In the genomic region with DNA sequence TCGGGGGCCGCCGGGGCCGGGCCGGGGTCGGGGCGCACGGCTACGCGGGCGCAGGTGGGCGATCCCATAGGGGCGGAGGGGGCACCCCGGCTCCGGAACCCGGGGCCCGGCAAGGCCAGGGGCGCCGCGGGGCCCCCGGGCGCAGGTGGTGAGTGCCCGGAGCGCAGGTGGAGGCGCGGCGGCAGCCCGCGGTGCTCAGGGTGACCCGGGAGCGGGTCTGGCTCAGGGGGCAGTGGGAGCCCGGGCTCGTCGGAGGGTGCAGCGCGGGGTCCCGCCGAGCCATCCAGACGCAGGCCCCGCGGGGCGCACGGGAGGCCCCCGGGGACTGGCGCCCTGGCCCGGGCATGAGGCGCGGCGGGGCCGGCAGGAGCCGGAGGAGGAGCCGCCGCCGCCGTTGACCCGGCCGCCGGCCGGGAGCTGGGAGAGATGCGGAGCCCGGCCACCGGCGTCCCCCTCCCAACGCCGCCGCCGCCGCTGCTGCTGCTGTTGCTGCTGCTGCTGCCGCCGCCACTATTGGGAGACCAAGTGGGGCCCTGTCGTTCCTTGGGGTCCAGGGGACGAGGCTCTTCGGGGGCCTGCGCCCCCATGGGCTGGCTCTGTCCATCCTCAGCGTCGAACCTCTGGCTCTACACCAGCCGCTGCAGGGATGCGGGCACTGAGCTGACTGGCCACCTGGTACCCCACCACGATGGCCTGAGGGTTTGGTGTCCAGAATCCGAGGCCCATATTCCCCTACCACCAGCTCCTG, we compare ENCODE assay signal across 7 cellular contexts. TPM values are rescaled to one million over a fixed set of nuclear protein-coding genes. Genes with fewer than 3 reads are reported as not detected.
DNase-seq lines count a peak whose midpoint lies in the region; ATAC-seq and TF ChIP-seq lines count a peak whose summit lies in the region.
"Had no signal": no experiment of that assay in that cellular context is flagged by ENCODE, and none has a peak within 500 bp of the region (broad histone marks: within the 10 kb centered on the region; RNA-seq: fewer than 3 reads in every experiment).

No MANE protein-coding gene starts in this region.

- CTCF ChIA-PET in CD4-positive, alpha-beta T cell (lab: Charles Lee), result no interaction called here
- CTCF ChIA-PET in HCT116 (lab: Charles Lee), result interaction anchor here (1.3 to 1.7 kb wide), 3 partner anchors 11 to 283 kb away, joined by 4 to 6 read pairs (median 4); no protein-coding TSS in a partner anchor

- H3K27me3 ChIP-seq in CD4-positive, alpha-beta T cell (ENCODE audit: control insufficient read depth, insufficient read depth, low read length), result peaks cover 7% of the 10 kb centered on the region
- no peaks in the 10 kb centered on the region for H3K27me3 ChIP-seq in HCT116 (ENCODE audit: insufficient read depth, low read length)
- H3K27me3 ChIP-seq in mesendoderm (ENCODE audit: insufficient read depth, low read length, poor library complexity), result no peaks in the 10 kb centered on the region

- H3K4me3 ChIP-seq in HCT116 (replicated peaks in 1 of 2; ENCODE audit: low read depth in 1 of 2, low read length in 2 of 2) (peak overlapping the region; percentile 36 to 53), mesendoderm (ENCODE audit: low read length) (peak overlapping the region; percentile 41)

- H4K8ac ChIP-seq in mesendoderm (ENCODE audit: low read depth, low read length), result no peak overlapping the region

- H3K79me2 ChIP-seq in HCT116 (ENCODE audit: insufficient read depth, low read length), result no peaks in the 10 kb centered on the region
- no peaks in the 10 kb centered on the region for H3K79me2 ChIP-seq in mesendoderm (ENCODE audit: control insufficient read depth, insufficient read depth, low read length)

- POLR2A ChIA-PET in CD4-positive, alpha-beta T cell (lab: Charles Lee), result interaction anchor here (0.6 to 1.2 kb wide), 4 partner anchors 27 to 260 kb away, joined by 3 to 4 read pairs (median 3); partner anchors contain the start of genes ATXN7L2 and PSRC1
- POLR2A ChIA-PET in HCT116 (lab: Charles Lee), result interaction anchor here (1.6 kb wide), 1 partner anchor 11 kb away, joined by 6 read pairs; no protein-coding TSS in a partner anchor

- H2AFZ ChIP-seq in HCT116 (ENCODE audit: low read depth, low read length, poor library complexity, severe bottlenecking), result no peak overlapping the region

- peak overlapping the region; percentile 50 for H3K9ac ChIP-seq in HCT116 (ENCODE audit: low read length)
- peak overlapping the region; percentile 63 for H3K9ac ChIP-seq in mesendoderm (ENCODE audit: low read length)

- H3K4me1 Mint-ChIP-seq in CD4-positive, alpha-beta T cell (ENCODE audit: low read depth), result peaks cover 16% of the 10 kb centered on the region
- H3K4me1 Mint-ChIP-seq in activated T-helper 17 cell treated with anti-CD3 and anti-CD28 coated beads, Interleukin-2, amount 50 U/mL, for 72 hours, result no peaks in the 10 kb centered on the region

- no peaks in the 10 kb centered on the region for H3K9me2 ChIP-seq in HCT116 (ENCODE audit: insufficient read depth)

- WGBS in mesendoderm (ENCODE audit: extremely low coverage, insufficient coverage, low lambda C conversion rate), result no CpG with 5 or more reads among the region's 80 CpGs

- peak overlapping the region; percentile 73 for H3K56ac ChIP-seq in mesendoderm (ENCODE audit: low read length)

- no peak for DNase-seq in CD4-positive, alpha-beta T cell
- DNase-seq in HCT116 (ENCODE audit: low read depth, low spot score) (no peak), mesendoderm (no peak), NCI-H2029 (lab: John Stamatoyannopoulos, UW) (no peak)
- DNase-seq in activated CD4-positive, alpha-beta T cell treated with anti-CD3 and anti-CD28 coated beads, Interleukin-2, amount 50 U/mL, for 1 hour, result no peak

- TF ChIP-seq CTCF in CD4-positive, alpha-beta T cell (IDR thresholded peaks at IDR 0.05), result no peak
- TF ChIP-seq CTCF in HCT116 (IDR thresholded peaks at IDR 0.05 in 2 of 3, conservative IDR thresholded peaks at IDR 0.05 in 1 of 3; ENCODE audit: borderline replicate concordance in 1 of 3, insufficient read depth in 1 of 3, low read depth in 2 of 3, low read length in 2 of 3), result no peak

- no peak overlapping the region for H3K4ac ChIP-seq in mesendoderm (ENCODE audit: low read depth, low read length)

- no peak overlapping the region for H2BK15ac ChIP-seq in mesendoderm (replicated peaks; ENCODE audit: low read depth)

- no peak overlapping the region for H3K27ac Mint-ChIP-seq in CD4-positive, alpha-beta T cell
- no peak overlapping the region for H3K27ac Mint-ChIP-seq in activated T-helper 17 cell treated with anti-CD3 and anti-CD28 coated beads, Interleukin-2, amount 50 U/mL, for 72 hours

- no peaks in the 10 kb centered on the region for H3K79me1 ChIP-seq in mesendoderm (ENCODE audit: low read length)

- no peak for TF ChIP-seq POLR2A in HCT116 (IDR thresholded peaks at IDR 0.05; ENCODE audit: borderline replicate concordance, extremely low read depth, insufficient read depth, insufficient read length)

- H3K4me1 ChIP-seq in HCT116 (ENCODE audit: control insufficient read depth in 1 of 2, insufficient read depth in 2 of 2, low read length in 2 of 2), result peaks cover 8 to 23% of the 10 kb centered on the region in 2 experiments; a peak in 3 of 4 replicates
- H3K4me1 ChIP-seq in mesendoderm (ENCODE audit: control insufficient read depth, low read depth, low read length), result peaks cover 10% of the 10 kb centered on the region

- peak overlapping the region; percentile 76 for H3K4me2 ChIP-seq in HCT116 (ENCODE audit: low read length)
- peak overlapping the region; percentile 61 for H3K4me2 ChIP-seq in mesendoderm (ENCODE audit: low read length)

- intact Hi-C loops in CD4-positive, alpha-beta T cell (cut with DNase I, micrococcal nuclease), result loop anchor here in 1 of 2 experiments (1.0 kb wide), 1 partner anchor 234 kb away; no protein-coding TSS in a partner anchor
- intact Hi-C loops in HCT116 (cut with micrococcal nuclease), result loop anchor here (1.0 kb wide), 1 partner anchor 9 kb away; no protein-coding TSS in a partner anchor

- peak; percentile 19 for ATAC-seq in CD4-positive, alpha-beta T cell (ENCODE audit: poor library complexity)
- peak; percentile 52 for ATAC-seq in HCT116
- ATAC-seq in activated T-helper 17 cell treated with anti-CD3 and anti-CD28 coated beads, Interleukin-2, amount 50 U/mL, for 72 hours (replicated peaks), result peak; percentile 58

- H2BK5ac ChIP-seq in mesendoderm (ENCODE audit: low read length), result no peak overlapping the region

- H3K9me3 ChIP-seq in CD4-positive, alpha-beta T cell (ENCODE audit: control insufficient read depth, low read length), result no peaks in the 10 kb centered on the region
- no peaks in the 10 kb centered on the region for H3K9me3 ChIP-seq in HCT116 (ENCODE audit: control insufficient read depth in 1 of 2, insufficient read depth in 1 of 2, low read depth in 1 of 2, low read length in 2 of 2)

- TF ChIP-seq RAD21 in HCT116 (IDR thresholded peaks at IDR 0.05; ENCODE audit: low read depth), result no peak

- H4K5ac ChIP-seq in mesendoderm (ENCODE audit: low read length), result no peak overlapping the region

- no TSS peak for BruUV-seq in HCT116 (replicated peaks; lab: Mats Ljungman, UMichigan)

- H3K27me3 Mint-ChIP-seq in CD4-positive, alpha-beta T cell, result peaks cover 4% of the 10 kb centered on the region
- peaks cover 4% of the 10 kb centered on the region for H3K27me3 Mint-ChIP-seq in activated T-helper 17 cell treated with anti-CD3 and anti-CD28 coated beads, Interleukin-2, amount 50 U/mL, for 72 hours

- peak overlapping the region; percentile 42 for H3K18ac ChIP-seq in mesendoderm (ENCODE audit: low read length)

- H3K36me3 ChIP-seq in HCT116 (ENCODE audit: control insufficient read depth in 1 of 2, insufficient read depth in 2 of 2, low read length in 2 of 2), result no peaks in the 10 kb centered on the region
- H3K36me3 ChIP-seq in mesendoderm (ENCODE audit: control insufficient read depth, insufficient read depth, low read length), result no peaks in the 10 kb centered on the region

- H2AK5ac ChIP-seq in mesendoderm (ENCODE audit: low read length), result no peak overlapping the region

- RAD21 ChIA-PET in HCT116 (lab: Charles Lee; ENCODE audit: low non-redundant PET in 1 of 2, low total read pairs in 2 of 2, uncharacterized antibody in 2 of 2, unreplicated experiment in 2 of 2), result no interaction called here

- H3K36me3 Mint-ChIP-seq in CD4-positive, alpha-beta T cell (ENCODE audit: low read depth), result no peaks in the 10 kb centered on the region
- H3K36me3 Mint-ChIP-seq in activated T-helper 17 cell treated with anti-CD3 and anti-CD28 coated beads, Interleukin-2, amount 50 U/mL, for 72 hours (ENCODE audit: low read depth), result no peaks in the 10 kb centered on the region

- H4K20me1 ChIP-seq in HCT116 (ENCODE audit: insufficient read depth), result no peaks in the 10 kb centered on the region

- no peak overlapping the region for H3K23ac ChIP-seq in mesendoderm (ENCODE audit: low read length)

- peak overlapping the region; percentile 30 for H3K4me3 Mint-ChIP-seq in CD4-positive, alpha-beta T cell
- H3K4me3 Mint-ChIP-seq in activated T-helper 17 cell treated with anti-CD3 and anti-CD28 coated beads, Interleukin-2, amount 50 U/mL, for 72 hours, result peak overlapping the region; percentile 44

- H3K27ac ChIP-seq in CD4-positive, alpha-beta T cell (ENCODE audit: low read depth, low read length), result no peak overlapping the region
- H3K27ac ChIP-seq in HCT116 (ENCODE audit: low read depth, low read length) (peak overlapping the region; percentile 43; the same call in 1 of the 2 replicates), mesendoderm (ENCODE audit: low read depth, low read length) (no peak overlapping the region)

- no peak overlapping the region for H2BK120ac ChIP-seq in mesendoderm (ENCODE audit: low read depth, low read length)

- H3K9me3 Mint-ChIP-seq in CD4-positive, alpha-beta T cell, result no peaks in the 10 kb centered on the region
- H3K9me3 Mint-ChIP-seq in activated T-helper 17 cell treated with anti-CD3 and anti-CD28 coated beads, Interleukin-2, amount 50 U/mL, for 72 hours, result no peaks in the 10 kb centered on the region

RNA-seq across cellular contexts. Expression of gene CELSR2, which starts 0.5 kb away (rescaled TPM):
- 1 to 10 TPM; 3.6 TPM for total RNA-seq in CD4-positive, alpha-beta T cell
- total RNA-seq in HCT116 (2021; ENCODE audit: unreplicated experiment), result 17.1 TPM
- polyA plus RNA-seq in HCT116 (2012), result 12.6 and 14.1 TPM in 2 replicates
- 1 to 10 TPM in 1 of 2 donors, under 1 TPM in 1; 0.77 to 1.3 TPM for total RNA-seq in activated T-helper 17 cell treated with anti-CD3 and anti-CD28 coated beads, Interleukin-2, amount 50 U/mL, for 72 hours
- 2.9 TPM for polyA plus RNA-seq in mesendoderm (2013, experiment 1 of 2)
- 2.9 TPM for polyA plus RNA-seq in mesendoderm (2013, experiment 2 of 2)

RNA-seq across cellular contexts. Expression of gene PSRC1, which starts 33.1 kb away (rescaled TPM):
- under 1 TPM; 0.22 to 0.91 TPM for total RNA-seq in CD4-positive, alpha-beta T cell
- 44.8 TPM for total RNA-seq in HCT116 (2021; ENCODE audit: unreplicated experiment)
- polyA plus RNA-seq in HCT116 (2012), result 33.0 and 47.9 TPM in 2 replicates
- total RNA-seq in activated T-helper 17 cell treated with anti-CD3 and anti-CD28 coated beads, Interleukin-2, amount 50 U/mL, for 72 hours, result 10 to 100 TPM; 17.5 to 20.3 TPM
- polyA plus RNA-seq in mesendoderm (2013, experiment 1 of 2), result 57.7 TPM
- polyA plus RNA-seq in mesendoderm (2013, experiment 2 of 2), result 61.1 TPM

RNA-seq across cellular contexts. Expression of gene SARS1, which starts 36.1 kb away (rescaled TPM):
- total RNA-seq in CD4-positive, alpha-beta T cell, result 100 to 1,000 TPM; 122 to 131 TPM
- 206 TPM for total RNA-seq in HCT116 (2021; ENCODE audit: unreplicated experiment)
- 270 and 310 TPM in 2 replicates for polyA plus RNA-seq in HCT116 (2012)
- 100 to 1,000 TPM; 116 to 168 TPM for total RNA-seq in activated T-helper 17 cell treated with anti-CD3 and anti-CD28 coated beads, Interleukin-2, amount 50 U/mL, for 72 hours
- 108 TPM for polyA plus RNA-seq in mesendoderm (2013, experiment 1 of 2)
- 110 TPM for polyA plus RNA-seq in mesendoderm (2013, experiment 2 of 2)

RNA-seq across cellular contexts. Expression of gene MYBPHL, which starts 57.0 kb away (rescaled TPM):
- not detected for total RNA-seq in CD4-positive, alpha-beta T cell
- total RNA-seq in HCT116 (2021; ENCODE audit: unreplicated experiment), result 1.0 TPM
- not detected in 2 replicates for polyA plus RNA-seq in HCT116 (2012)
- not detected for total RNA-seq in activated T-helper 17 cell treated with anti-CD3 and anti-CD28 coated beads, Interleukin-2, amount 50 U/mL, for 72 hours
- polyA plus RNA-seq in mesendoderm (2013, experiment 1 of 2), result 0.17 TPM
- polyA plus RNA-seq in mesendoderm (2013, experiment 2 of 2), result 0.21 TPM
- total RNA-seq: NCI-H460 had no signal

Comparison
In these comparisons a context has a peak if more than half of its experiments do, and no peak if none do; other contexts are left out.
1. RNA of gene PSRC1, which starts 33.1 kb away (total RNA-seq): 44.8 TPM in HCT116 (single experiment) and 17.5 to 20.3 TPM in activated T-helper 17 cell treated with anti-CD3 and anti-CD28 coated beads, Interleukin-2, amount 50 U/mL, for 72 hours; 0.22 to 0.91 TPM in CD4-positive, alpha-beta T cell; every median in the first group is over 4 times any median in the second.
2. Peak in every context shown above with its lines, with median percentiles within 50 percentile points of each other: ATAC-seq.